ENCODE assay signal across 8 cellular contexts in genomic region chr19:35994868-35995654, GRCh38. TPM values are rescaled to one million over a fixed set of nuclear protein-coding genes. Genes with fewer than 3 reads are reported as not detected.
DNase-seq lines count a peak whose midpoint lies in the region; ATAC-seq and TF ChIP-seq lines count a peak whose summit lies in the region.

Gene SDHAF1 (plus strand): TSS chr19:35995188. CDS start chr19:35995275, 87 bp downstream.

- no peak for TF ChIP-seq CTCF in BJ (IDR thresholded peaks at IDR 0.05; ENCODE audit: insufficient read depth, low read depth, low read length)

- peaks cover 19% of the 10 kb centered on the region for H3K36me3 Mint-ChIP-seq in activated CD4-positive, alpha-beta T cell treated with anti-CD3 and anti-CD28 coated beads, Interleukin-2, amount 10 ng/mL, durations not matched to agents 7 days and 5 days (ENCODE audit: low read depth)

- ATAC-seq in HG03457 (IDR thresholded peaks at IDR 0.05; ENCODE audit: unreplicated experiment), result peak; percentile 79
- ATAC-seq in left lobe of liver, result peak; percentile 88

- H3K4me3 Mint-ChIP-seq in activated CD4-positive, alpha-beta T cell treated with anti-CD3 and anti-CD28 coated beads, Interleukin-2, amount 10 ng/mL, durations not matched to agents 7 days and 5 days, result peak within 1 kb of the TSS; percentile 90

- peaks cover 32% of the 10 kb centered on the region for H3K4me1 Mint-ChIP-seq in activated CD4-positive, alpha-beta T cell treated with anti-CD3 and anti-CD28 coated beads, Interleukin-2, amount 10 ng/mL, durations not matched to agents 7 days and 5 days

- CTCF ChIA-PET in BJ (lab: Yijun Ruan, JAX), result interaction anchor here (1.1 to 1.3 kb wide), 2 partner anchors 14 to 20 kb away, joined by 3 read pairs; partner anchors contain the start of gene SYNE4
- CTCF ChIA-PET in activated CD4-positive, alpha-beta T cell treated with anti-CD3 and anti-CD28 coated beads, Interleukin-2, amount 10 ng/mL, durations not matched to agents 7 days and 5 days (lab: Charles Lee), result interaction anchor here (0.5 to 2.1 kb wide), 5 partner anchors 14 to 1295 kb away, joined by 3 to 7 read pairs (median 4); partner anchors contain the start of gene SYNE4

- H3K27ac Mint-ChIP-seq in activated CD4-positive, alpha-beta T cell treated with anti-CD3 and anti-CD28 coated beads, Interleukin-2, amount 10 ng/mL, durations not matched to agents 7 days and 5 days, result peak within 1 kb of the TSS; percentile 94

- POLR2A ChIA-PET in BJ (lab: Charles Lee), result interaction anchor here (1.0 kb wide), 1 partner anchor 59 kb away, joined by 3 read pairs; the partner anchor contains the start of gene THAP8
- POLR2A ChIA-PET in activated CD4-positive, alpha-beta T cell treated with anti-CD3 and anti-CD28 coated beads, Interleukin-2, amount 10 ng/mL, durations not matched to agents 7 days and 5 days (lab: Charles Lee), result interaction anchor here (0.6 kb wide), 1 partner anchor 13 kb away, joined by 3 read pairs; no protein-coding TSS in a partner anchor

- peak within 1 kb of the TSS; percentile 72 for H3K4me3 ChIP-seq in BJ (ENCODE audit: low read depth, low read length)

- no peaks in the 10 kb centered on the region for H3K9me3 Mint-ChIP-seq in activated CD4-positive, alpha-beta T cell treated with anti-CD3 and anti-CD28 coated beads, Interleukin-2, amount 10 ng/mL, durations not matched to agents 7 days and 5 days

- H3K27me3 ChIP-seq in BJ (ENCODE audit: control insufficient read depth, insufficient read depth, low read length), result peaks cover 3% of the 10 kb centered on the region; the same call in 1 of the 2 replicates

- DNase-seq in BJ (ENCODE audit: low read depth) (peak; percentile 54), GM19238 (ENCODE audit: insufficient read length, low spot score) (peak; percentile 94), NCI-H526 (lab: John Stamatoyannopoulos, UW) (peak; percentile 91 to 99), cortex of kidney (lab: John Stamatoyannopoulos, UW) (peak; percentile 38), left lobe of liver (ENCODE audit: low spot score) (peak; percentile 98)
- peak; percentile 96 for DNase-seq in activated CD4-positive, alpha-beta T cell treated with anti-CD3 and anti-CD28 coated beads, Interleukin-2, amount 10 ng/mL, durations not matched to agents 7 days and 5 days
- DNase-seq in stimulated activated CD4-positive, alpha-beta T cell treated with anti-CD3 and anti-CD28 coated beads, Interleukin-2, amount 100 ng/mL, for 4 hours (ENCODE audit: low read depth), result peak; percentile 90

- H3K27me3 Mint-ChIP-seq in activated CD4-positive, alpha-beta T cell treated with anti-CD3 and anti-CD28 coated beads, Interleukin-2, amount 10 ng/mL, durations not matched to agents 7 days and 5 days, result no peaks in the 10 kb centered on the region

- no peaks in the 10 kb centered on the region; the same call in 1 of the 2 replicates for H3K36me3 ChIP-seq in BJ (ENCODE audit: control insufficient read depth, insufficient read depth, low read length)

RNA-seq across cellular contexts. Expression of gene SDHAF1, which starts in this region (rescaled TPM):
- polyA plus RNA-seq in BJ (2011; rRNA removed), result 12.0 and 14.5 TPM in 2 replicates
- polyA minus RNA-seq in BJ (2011; rRNA and poly(A)+ RNA removed), result 1.7 and 3.9 TPM in 2 replicates
- 10 to 100 TPM; 15.6 to 16.8 TPM for total RNA-seq in activated CD4-positive, alpha-beta T cell treated with anti-CD3 and anti-CD28 coated beads, Interleukin-2, amount 10 ng/mL, durations not matched to agents 7 days and 5 days
- 13.9 TPM for total RNA-seq in left lobe of liver

Comparison
In these comparisons a context has a peak if more than half of its experiments do, and no peak if none do; other contexts are left out.
1. Peak in every context shown above with its lines: DNase-seq, ATAC-seq and H3K4me3 ChIP-seq.
2. DNase-seq: peak in every context shown above with its lines; median percentile 98 in left lobe of liver; 96 in activated CD4-positive, alpha-beta T cell treated with anti-CD3 and anti-CD28 coated beads, Interleukin-2, amount 10 ng/mL, durations not matched to agents 7 days and 5 days; 95 in NCI-H526; 94 in GM19238; 90 in stimulated activated CD4-positive, alpha-beta T cell treated with anti-CD3 and anti-CD28 coated beads, Interleukin-2, amount 100 ng/mL, for 4 hours; 54 in BJ; 38 in cortex of kidney.